Comparison of ENCODE assay signal across 8 cellular contexts in the genomic region with DNA sequence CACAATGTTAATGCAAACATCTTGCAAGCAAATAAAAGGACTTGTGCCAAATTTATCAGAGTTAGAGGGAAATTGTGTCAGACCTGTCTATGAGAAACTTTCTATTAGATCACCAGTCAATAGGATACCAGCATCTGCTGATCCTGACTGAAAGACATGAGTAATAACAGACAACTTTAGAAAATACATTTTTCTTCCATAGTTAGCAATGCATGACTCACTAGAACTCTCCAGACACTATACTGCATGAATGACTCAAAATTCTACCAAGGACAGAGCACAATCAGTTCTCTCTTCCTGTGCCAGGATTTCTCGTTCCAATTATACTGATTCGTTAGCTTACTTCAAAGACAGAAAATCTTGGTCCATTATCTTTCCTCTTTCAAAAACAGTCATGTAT.
DNase-seq lines count a peak whose midpoint lies in the region; ATAC-seq and TF ChIP-seq lines count a peak whose summit lies in the region.

No MANE protein-coding gene starts in this region.

- H3K4me3 ChIP-seq in choroid plexus epithelial cell (ENCODE audit: low read depth, low read length): no peak overlapping the region

- peaks cover 23% of the 10 kb centered on the region for H3K4me1 Mint-ChIP-seq in stimulated activated naive CD8-positive, alpha-beta T cell treated with anti-CD3 and anti-CD28 coated beads, Interleukin-15, amount 100 ng/mL, for 72 hours

- peak overlapping the region in 1 of 2 donors; percentile 93 for H3K27ac Mint-ChIP-seq in stimulated activated naive CD8-positive, alpha-beta T cell treated with anti-CD3 and anti-CD28 coated beads, Interleukin-15, amount 100 ng/mL, for 72 hours

- H3K27me3 Mint-ChIP-seq in stimulated activated naive CD8-positive, alpha-beta T cell treated with anti-CD3 and anti-CD28 coated beads, Interleukin-15, amount 100 ng/mL, for 72 hours: no peaks in the 10 kb centered on the region

- peak overlapping the region; percentile 32 to 69 for H3K4me3 Mint-ChIP-seq in stimulated activated naive CD8-positive, alpha-beta T cell treated with anti-CD3 and anti-CD28 coated beads, Interleukin-15, amount 100 ng/mL, for 72 hours

- peak; percentile 88 for ATAC-seq in GM19395 (IDR thresholded peaks at IDR 0.05; ENCODE audit: unreplicated experiment)
- peak; percentile 86 for ATAC-seq in HG03575 (IDR thresholded peaks at IDR 0.05; ENCODE audit: extremely low read depth, insufficient number of reproducible peaks, low FRiP score, unreplicated experiment)
- peak; percentile 99 for ATAC-seq in stimulated activated naive CD8-positive, alpha-beta T cell treated with anti-CD3 and anti-CD28 coated beads, Interleukin-15, amount 100 ng/mL, for 72 hours

- H3K9me3 Mint-ChIP-seq in stimulated activated naive CD8-positive, alpha-beta T cell treated with anti-CD3 and anti-CD28 coated beads, Interleukin-15, amount 100 ng/mL, for 72 hours: peaks cover 0 to 6% of the 10 kb centered on the region in 2 donors

- no peak for TF ChIP-seq CTCF in choroid plexus epithelial cell (conservative IDR thresholded peaks at IDR 0.05; ENCODE audit: low read depth, low read length)

- DNase-seq in AG08395 (ENCODE audit: low spot score): peak; percentile 74
- peak; percentile 92 for DNase-seq in choroid plexus epithelial cell (ENCODE audit: low read depth)
- peak in 1 of 2 donors; percentile 14 for DNase-seq in stimulated activated naive CD8-positive, alpha-beta T cell treated with anti-CD3 and anti-CD28 coated beads, Interleukin-15, amount 100 ng/mL, for 72 hours
- DNase-seq in activated gamma-delta T cell (lab: John Stamatoyannopoulos, UW): no peak
- no peak for DNase-seq in NCI-H1436 (lab: John Stamatoyannopoulos, UW)
- no peak for DNase-seq in stimulated activated CD4-positive, alpha-beta T cell treated with anti-CD3 and anti-CD28 coated beads, Interleukin-12 subunit alpha, Interleukin-12 subunit beta, amount 100 ng/mL, for 4 hours

Comparison
In these comparisons a context has a peak if more than half of its experiments do, and no peak if none do; other contexts are left out.
1. DNase-seq: peak in AG08395 (single experiment) and choroid plexus epithelial cell (single experiment); none in activated gamma-delta T cell (single experiment), NCI-H1436 (single experiment) and stimulated activated CD4-positive, alpha-beta T cell treated with anti-CD3 and anti-CD28 coated beads, Interleukin-12 subunit alpha, Interleukin-12 subunit beta, amount 100 ng/mL, for 4 hours (single experiment).
2. Peak in every context shown above with its lines, with median percentiles within 50 percentile points of each other: ATAC-seq.